24 cellular contexts compared by ENCODE assay signal in the genomic region with DNA sequence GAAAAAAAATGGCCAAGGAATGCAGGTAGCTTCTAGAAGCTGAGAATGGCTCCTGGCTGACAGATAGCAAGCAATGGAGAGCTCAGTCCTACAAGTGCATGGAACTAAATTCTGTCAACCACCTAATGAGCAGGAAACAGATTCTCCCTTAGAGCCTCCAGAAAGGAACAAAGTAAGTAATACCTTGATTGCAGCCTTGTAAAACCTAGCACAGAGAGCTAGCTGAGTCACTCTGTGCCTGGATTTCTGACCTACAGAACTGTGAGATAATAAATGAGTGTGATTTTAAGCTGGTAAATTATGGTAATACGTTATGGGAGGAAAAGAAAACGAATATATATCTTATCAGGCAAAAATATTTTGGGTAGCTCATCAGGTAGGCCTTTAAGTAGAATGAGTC.
"Had no signal": no experiment of that assay in that cellular context is flagged by ENCODE, and none has a peak within 500 bp of the region (broad histone marks: within the 10 kb centered on the region; RNA-seq: fewer than 3 reads in every experiment).

No MANE protein-coding gene starts in this region.

- ATAC-seq: effector memory CD8-positive, alpha-beta T cell; esophagus mucosa; gastrocnemius medialis; heart right ventricle; left cardiac atrium; left lobe of liver; lower lobe of right lung had no signal

- H3K4me1 ChIP-seq: colonic mucosa, esophagus squamous epithelium, lower lobe of right lung had no signal

- DNase-seq: colonic mucosa; cortex of kidney; effector CD8-positive, alpha-beta T cell; effector memory CD8-positive, alpha-beta T cell; endodermal cell; erythroblast; esophagus squamous epithelium; foreskin fibroblast; foreskin melanocyte; gastrocnemius medialis; glutamatergic neuron; head of caudate nucleus; heart right ventricle; hippocampal formation; left cardiac atrium; left ventricle myocardium inferior; lower lobe of right lung; mesenchymal stem cell had no signal

- FAIRE-seq: endometrium, islet of Langerhans, keratinocyte had no signal

- H3K9me3 ChIP-seq: colonic mucosa, esophagus squamous epithelium, gastrocnemius medialis, heart right ventricle, left ventricle myocardium inferior, lower lobe of right lung had no signal

- H3K4me3 ChIP-seq: colonic mucosa, esophagus squamous epithelium, gastrocnemius medialis, heart right ventricle, left ventricle myocardium inferior, lower lobe of right lung had no signal

- H3K27me3 ChIP-seq: colonic mucosa, esophagus squamous epithelium, gastrocnemius medialis, heart right ventricle had no signal

- H3K36me3 ChIP-seq: colonic mucosa, esophagus squamous epithelium, gastrocnemius medialis, heart right ventricle, left ventricle myocardium inferior, lower lobe of right lung had no signal

- H3K27ac ChIP-seq: colonic mucosa, epithelial cell of prostate, esophagus squamous epithelium, gastrocnemius medialis, heart right ventricle, left ventricle myocardium inferior, lower lobe of right lung had no signal
